In genomic region chr9:17068671-17069070, GRCh38 we compare ENCODE assay signal across 24 cellular contexts.
"Had no signal": no experiment of that assay in that cellular context is flagged by ENCODE, and none has a peak within 500 bp of the region (broad histone marks: within the 10 kb centered on the region; RNA-seq: fewer than 3 reads in every experiment).

No MANE protein-coding gene starts in this region.

- H3K4me2 ChIP-seq: hepatocyte had no signal

- H3K27ac Mint-ChIP-seq: activated naive CD4-positive, alpha-beta T cell treated with anti-CD3 and anti-CD28 coated beads for 36 hours; activated naive CD8-positive, alpha-beta T cell treated with anti-CD3 and anti-CD28 coated beads, Interleukin-2, amount 10 ng/mL, durations not matched to agents 7 days and 5 days; effector memory CD8-positive, alpha-beta T cell; naive thymus-derived CD8-positive, alpha-beta T cell; progenitor cell of endocrine pancreas; T-helper 1 cell treated with Interleukin-12 subunit alpha and Interleukin-12 subunit beta and Interleukin-4 antibody, amounts not matched to agents 30 μg/mL and 1 μg/mL, for 36 hours had no signal

- H3K4me3 Mint-ChIP-seq: activated naive CD4-positive, alpha-beta T cell treated with anti-CD3 and anti-CD28 coated beads for 36 hours; activated naive CD8-positive, alpha-beta T cell treated with anti-CD3 and anti-CD28 coated beads, Interleukin-2, amount 10 ng/mL, durations not matched to agents 7 days and 5 days; central memory CD8-positive, alpha-beta T cell; effector memory CD8-positive, alpha-beta T cell; naive thymus-derived CD8-positive, alpha-beta T cell; T-helper 1 cell treated with Interleukin-12 subunit alpha and Interleukin-12 subunit beta and Interleukin-4 antibody, amounts not matched to agents 30 μg/mL and 1 μg/mL, for 36 hours had no signal

- H3K79me2 ChIP-seq: hepatocyte had no signal

- H3K27ac ChIP-seq: breast epithelium, dorsolateral prefrontal cortex, hepatocyte, left ventricle myocardium inferior, testis, WERI-Rb-1 had no signal

- H3K9me3 ChIP-seq: breast epithelium, left ventricle myocardium inferior, testis had no signal

- H3K27me3 ChIP-seq: breast epithelium, hepatocyte, testis had no signal

- DNase-seq: activated naive CD4-positive, alpha-beta T cell treated with anti-CD3 and anti-CD28 coated beads for 36 hours; activated naive CD8-positive, alpha-beta T cell treated with anti-CD3 and anti-CD28 coated beads, Interleukin-2, amount 10 ng/mL, durations not matched to agents 7 days and 5 days; activated T-cell treated with anti-CD3 and anti-CD28 coated beads, Interleukin-2, amount 50 U/mL, for 1 hour; amniotic stem cell; dorsolateral prefrontal cortex; effector memory CD8-positive, alpha-beta T cell; foreskin melanocyte; left ventricle myocardium inferior; naive thymus-derived CD8-positive, alpha-beta T cell; retina; stimulated activated CD4-positive, alpha-beta T cell treated with anti-CD3 and anti-CD28 coated beads, Interleukin-2, amount 100 ng/mL, for 48 hours; stimulated activated CD8-positive, alpha-beta memory T cell treated with anti-CD3 and anti-CD28 coated beads, Interleukin-4, amount 100 ng/mL, for 48 hours; stimulated activated naive CD4-positive, alpha-beta T cell; T1000; testis; trophoblast cell; WERI-Rb-1 had no signal

- H3K36me3 Mint-ChIP-seq: activated naive CD8-positive, alpha-beta T cell treated with anti-CD3 and anti-CD28 coated beads, Interleukin-2, amount 10 ng/mL, durations not matched to agents 7 days and 5 days; naive thymus-derived CD8-positive, alpha-beta T cell had no signal

- FAIRE-seq: colon, endothelial cell of umbilical vein had no signal

- H3K4me1 ChIP-seq: breast epithelium, left ventricle myocardium inferior, testis had no signal

- H2AFZ ChIP-seq: hepatocyte had no signal

- H3K4me3 ChIP-seq: breast epithelium, dorsolateral prefrontal cortex, hepatocyte, left ventricle myocardium inferior, testis had no signal

- H3K36me3 ChIP-seq: breast epithelium, left ventricle myocardium inferior, WERI-Rb-1 had no signal

- H3K27me3 Mint-ChIP-seq: activated naive CD8-positive, alpha-beta T cell treated with anti-CD3 and anti-CD28 coated beads, Interleukin-2, amount 10 ng/mL, durations not matched to agents 7 days and 5 days; central memory CD8-positive, alpha-beta T cell; effector memory CD8-positive, alpha-beta T cell; progenitor cell of endocrine pancreas had no signal

- H3K4me1 Mint-ChIP-seq: activated naive CD8-positive, alpha-beta T cell treated with anti-CD3 and anti-CD28 coated beads, Interleukin-2, amount 10 ng/mL, durations not matched to agents 7 days and 5 days; central memory CD8-positive, alpha-beta T cell; naive thymus-derived CD8-positive, alpha-beta T cell had no signal

- H3K9me3 Mint-ChIP-seq: activated naive CD4-positive, alpha-beta T cell treated with anti-CD3 and anti-CD28 coated beads for 36 hours; activated naive CD8-positive, alpha-beta T cell treated with anti-CD3 and anti-CD28 coated beads, Interleukin-2, amount 10 ng/mL, durations not matched to agents 7 days and 5 days; central memory CD8-positive, alpha-beta T cell; T-helper 1 cell treated with Interleukin-12 subunit alpha and Interleukin-12 subunit beta and Interleukin-4 antibody, amounts not matched to agents 30 μg/mL and 1 μg/mL, for 36 hours had no signal
